17 cellular contexts compared by ENCODE assay signal in the genomic region with DNA sequence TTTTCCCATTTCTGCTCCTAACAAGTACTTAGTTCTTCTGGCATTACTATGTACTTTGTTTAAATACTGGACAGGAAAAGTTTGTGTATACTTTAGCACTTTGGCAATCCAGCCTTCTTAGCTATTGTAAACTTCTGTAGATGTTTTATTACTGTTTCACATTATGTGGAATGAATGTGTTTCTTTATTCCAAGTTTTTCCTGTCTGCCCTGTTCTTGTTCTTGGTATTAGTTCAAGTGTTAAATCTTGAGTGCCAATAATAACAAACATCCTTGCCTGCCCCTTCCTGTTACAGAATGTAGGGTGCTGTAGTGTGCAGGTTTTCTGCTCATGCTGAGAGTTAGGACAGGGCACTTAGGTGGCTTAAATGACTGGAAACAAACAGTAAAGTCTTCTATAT. TPM values are rescaled to one million over a fixed set of nuclear protein-coding genes. Genes with fewer than 3 reads are reported as not detected.
A peak's percentile ranks its signal among the peaks of the same experiment; 100 is the strongest.
DNase-seq lines count a peak whose midpoint lies in the region; ATAC-seq and TF ChIP-seq lines count a peak whose summit lies in the region.
"Had no signal": no experiment of that assay in that cellular context is flagged by ENCODE, and none has a peak within 500 bp of the region (broad histone marks: within the 10 kb centered on the region; RNA-seq: fewer than 3 reads in every experiment).

No MANE protein-coding gene starts in this region.

- CTCF ChIA-PET in activated CD8-positive, alpha-beta T cell treated with anti-CD3 and anti-CD28 coated beads, Interleukin-2, amount 10 ng/mL, durations not matched to agents 7 days and 5 days (lab: Charles Lee) = no interaction called here

- DNase-seq in H4 (ENCODE audit: low spot score) (peak; percentile 47), breast epithelium (ENCODE audit: low spot score in 2 of 2) (no peak), fibroblast of villous mesenchyme (ENCODE audit: low read depth) (peak; percentile 65), osteoblast (ENCODE audit: insufficient read length, low spot score, missing footprints) (no peak), NCI-H446 treated with DMSO at 0.1 percent for 48 hours (lab: John Stamatoyannopoulos, UW) (no peak), middle frontal gyrus (ENCODE audit: extremely low spot score, low spot score) (no peak), vagina (ENCODE audit: extremely low spot score in 2 of 2) (no peak)
- DNase-seq in activated CD8-positive, alpha-beta T cell treated with anti-CD3 and anti-CD28 coated beads, Interleukin-2, amount 10 ng/mL, durations not matched to agents 7 days and 5 days = no peak
- DNase-seq: EL; midbrain; NCI-H187; NCI-H69; Peyer's patch; stimulated activated naive B cell treated with anti-CD40 and anti-IgM and Interleukin-4, amounts not matched to agents 10 μg/mL and 1 μg/mL and 100 μg/mL, for 72 hours had no signal

- POLR2A ChIA-PET in activated CD8-positive, alpha-beta T cell treated with anti-CD3 and anti-CD28 coated beads, Interleukin-2, amount 10 ng/mL, durations not matched to agents 7 days and 5 days (lab: Charles Lee) = interaction anchor here (0.5 kb wide), 1 partner anchor 880 kb away, joined by 3 read pairs; no protein-coding TSS in a partner anchor

- peaks cover 2% of the 10 kb centered on the region for H4K20me1 ChIP-seq in osteoblast (ENCODE audit: insufficient read depth, low read length)

- H3K27ac ChIP-seq in breast epithelium (peak overlapping the region; percentile 5 to 39), osteoblast (ENCODE audit: low read depth, low read length) (no peak overlapping the region), vagina (no peak overlapping the region)
- H3K27ac ChIP-seq: Peyer's patch had no signal

- H3K4me3 ChIP-seq in breast epithelium (no peak overlapping the region), fibroblast of villous mesenchyme (ENCODE audit: low read depth, low read length) (no peak overlapping the region), osteoblast (ENCODE audit: insufficient read depth, low read length) (no peak overlapping the region), vagina (no peak overlapping the region)
- H3K4me3 ChIP-seq: Peyer's patch had no signal

- H3K27ac Mint-ChIP-seq in activated CD8-positive, alpha-beta T cell treated with anti-CD3 and anti-CD28 coated beads, Interleukin-2, amount 10 ng/mL, durations not matched to agents 7 days and 5 days = no peak overlapping the region
- H3K27ac Mint-ChIP-seq: dendritic cell treated with granulocyte-macrophage colony-stimulating factor and Interleukin-4, amounts not matched to agents 40 ng/mL and 50 ng/mL, for 4 days; stimulated activated naive B cell treated with anti-CD40 and anti-IgM and Interleukin-4, amounts not matched to agents 10 μg/mL and 1 μg/mL and 100 μg/mL, for 72 hours had no signal

- H3K4me3 Mint-ChIP-seq in activated CD8-positive, alpha-beta T cell treated with anti-CD3 and anti-CD28 coated beads, Interleukin-2, amount 10 ng/mL, durations not matched to agents 7 days and 5 days = no peak overlapping the region
- H3K4me3 Mint-ChIP-seq: dendritic cell treated with granulocyte-macrophage colony-stimulating factor and Interleukin-4, amounts not matched to agents 40 ng/mL and 50 ng/mL, for 4 days; stimulated activated naive B cell treated with anti-CD40 and anti-IgM and Interleukin-4, amounts not matched to agents 10 μg/mL and 1 μg/mL and 100 μg/mL, for 72 hours had no signal

- no peaks in the 10 kb centered on the region for H3K27me3 ChIP-seq in breast epithelium
- H3K27me3 ChIP-seq in osteoblast (ENCODE audit: insufficient read depth, low read length) = no peaks in the 10 kb centered on the region
- no peaks in the 10 kb centered on the region for H3K27me3 ChIP-seq in vagina
- H3K27me3 ChIP-seq: Peyer's patch had no signal

- H3K4me1 Mint-ChIP-seq in activated CD8-positive, alpha-beta T cell treated with anti-CD3 and anti-CD28 coated beads, Interleukin-2, amount 10 ng/mL, durations not matched to agents 7 days and 5 days (ENCODE audit: low read depth) = no peaks in the 10 kb centered on the region
- H3K4me1 Mint-ChIP-seq: stimulated activated naive B cell treated with anti-CD40 and anti-IgM and Interleukin-4, amounts not matched to agents 10 μg/mL and 1 μg/mL and 100 μg/mL, for 72 hours had no signal

- no peaks in the 10 kb centered on the region for H3K36me3 Mint-ChIP-seq in activated CD8-positive, alpha-beta T cell treated with anti-CD3 and anti-CD28 coated beads, Interleukin-2, amount 10 ng/mL, durations not matched to agents 7 days and 5 days (ENCODE audit: low read depth)
- H3K36me3 Mint-ChIP-seq: stimulated activated naive B cell treated with anti-CD40 and anti-IgM and Interleukin-4, amounts not matched to agents 10 μg/mL and 1 μg/mL and 100 μg/mL, for 72 hours had no signal

- H3K4me1 ChIP-seq in breast epithelium = peaks cover 0 to 5% of the 10 kb centered on the region in 2 donors
- peaks cover 33% of the 10 kb centered on the region for H3K4me1 ChIP-seq in osteoblast (ENCODE audit: insufficient read depth, low read length)
- peaks cover 18% of the 10 kb centered on the region for H3K4me1 ChIP-seq in vagina
- H3K4me1 ChIP-seq: Peyer's patch had no signal

- TF ChIP-seq POLR2A in breast epithelium (IDR thresholded peaks at IDR 0.05) (no peak), vagina (IDR thresholded peaks at IDR 0.05) (no peak)

- no peak for ATAC-seq in activated CD8-positive, alpha-beta T cell treated with anti-CD3 and anti-CD28 coated beads, Interleukin-2, amount 10 ng/mL, durations not matched to agents 7 days and 5 days
- ATAC-seq: stimulated activated naive B cell treated with anti-CD40 and anti-IgM and Interleukin-4, amounts not matched to agents 10 μg/mL and 1 μg/mL and 100 μg/mL, for 72 hours had no signal

- no peak overlapping the region for H2AFZ ChIP-seq in osteoblast (ENCODE audit: low read length)

- H3K9me3 ChIP-seq in breast epithelium (no peaks in the 10 kb centered on the region), osteoblast (ENCODE audit: low read depth, low read length) (no peaks in the 10 kb centered on the region), vagina (no peaks in the 10 kb centered on the region)
- H3K9me3 ChIP-seq: Peyer's patch had no signal

- H3K9me3 Mint-ChIP-seq in activated CD8-positive, alpha-beta T cell treated with anti-CD3 and anti-CD28 coated beads, Interleukin-2, amount 10 ng/mL, durations not matched to agents 7 days and 5 days (ENCODE audit: insufficient read depth) = no peaks in the 10 kb centered on the region
- H3K9me3 Mint-ChIP-seq: dendritic cell treated with granulocyte-macrophage colony-stimulating factor and Interleukin-4, amounts not matched to agents 40 ng/mL and 50 ng/mL, for 4 days; stimulated activated naive B cell treated with anti-CD40 and anti-IgM and Interleukin-4, amounts not matched to agents 10 μg/mL and 1 μg/mL and 100 μg/mL, for 72 hours had no signal

- intact Hi-C loops in breast epithelium (cut with DNase I; ENCODE audit: low total_unique reads) = loop anchor here (10.0 kb wide), 1 partner anchor 756 kb away; no protein-coding TSS in a partner anchor
- intact Hi-C loops in vagina (cut with DNase I) = no loop called here

- no peak for TF ChIP-seq CTCF in breast epithelium (IDR thresholded peaks at IDR 0.05)
- TF ChIP-seq CTCF in fibroblast of villous mesenchyme (IDR thresholded peaks at IDR 0.05; ENCODE audit: insufficient read depth, low read depth, low read length) = no peak
- no peak for TF ChIP-seq CTCF in osteoblast (IDR thresholded peaks at IDR 0.05; ENCODE audit: extremely low read depth, low read depth, low read length)
- TF ChIP-seq CTCF in vagina (IDR thresholded peaks at IDR 0.05) = no peak

- H3K36me3 ChIP-seq in breast epithelium (no peaks in the 10 kb centered on the region), osteoblast (ENCODE audit: insufficient read depth, low read length) (no peaks in the 10 kb centered on the region), vagina (no peaks in the 10 kb centered on the region)
- H3K36me3 ChIP-seq: Peyer's patch had no signal

- peak overlapping the region; percentile 11 for H3K4me2 ChIP-seq in osteoblast (ENCODE audit: insufficient read depth, low read length)

- H3K27me3 Mint-ChIP-seq in activated CD8-positive, alpha-beta T cell treated with anti-CD3 and anti-CD28 coated beads, Interleukin-2, amount 10 ng/mL, durations not matched to agents 7 days and 5 days (ENCODE audit: low read depth) = peaks cover 2% of the 10 kb centered on the region
- H3K27me3 Mint-ChIP-seq: dendritic cell treated with granulocyte-macrophage colony-stimulating factor and Interleukin-4, amounts not matched to agents 40 ng/mL and 50 ng/mL, for 4 days; stimulated activated naive B cell treated with anti-CD40 and anti-IgM and Interleukin-4, amounts not matched to agents 10 μg/mL and 1 μg/mL and 100 μg/mL, for 72 hours had no signal

- H3K79me2 ChIP-seq in osteoblast (ENCODE audit: insufficient read depth, low read length) = no peaks in the 10 kb centered on the region

RNA-seq across cellular contexts. Expression of gene CAPNS2, which starts 7.3 kb away (rescaled TPM):
- total RNA-seq in H4 (2014; rRNA removed; shearing (Covaris generic)) = not detected in 2 replicates
- 1 to 10 TPM in 1 of 3 donors, under 1 TPM in 2; 0.66 to 1.0 (median 0.96) TPM for total RNA-seq in breast epithelium
- total RNA-seq in fibroblast of villous mesenchyme = 1.3 and 2.6 TPM in 2 replicates
- total RNA-seq in osteoblast = 1.1 and 2.1 TPM in 2 replicates
- not detected for total RNA-seq in activated CD8-positive, alpha-beta T cell treated with anti-CD3 and anti-CD28 coated beads, Interleukin-2, amount 10 ng/mL, durations not matched to agents 7 days and 5 days
- 33.9 TPM for total RNA-seq in vagina
- total RNA-seq: frontal cortex, LHCN-M2 had no signal

RNA-seq across cellular contexts. Expression of gene LPCAT2, which starts 50.4 kb away (rescaled TPM):
- 10.0 and 11.7 TPM in 2 replicates for total RNA-seq in H4 (2014; rRNA removed; shearing (Covaris generic))
- 10 to 100 TPM; 12.3 to 35.9 (median 24.3) TPM for total RNA-seq in breast epithelium
- total RNA-seq in fibroblast of villous mesenchyme = 47.7 and 54.8 TPM in 2 replicates
- total RNA-seq in osteoblast = 19.4 and 23.5 TPM in 2 replicates
- under 1 TPM in 1 of 2 experiments, not detected in 1; 0.37 TPM for total RNA-seq in activated CD8-positive, alpha-beta T cell treated with anti-CD3 and anti-CD28 coated beads, Interleukin-2, amount 10 ng/mL, durations not matched to agents 7 days and 5 days
- total RNA-seq in vagina = 11.3 TPM

Comparison
In these comparisons a context has a peak if more than half of its experiments do, and no peak if none do; other contexts are left out.
1. DNase-seq: peak in H4 (single experiment) and fibroblast of villous mesenchyme (single experiment); none in breast epithelium (0 of 2), osteoblast (single experiment), NCI-H446 treated with DMSO at 0.1 percent for 48 hours (single experiment), activated CD8-positive, alpha-beta T cell treated with anti-CD3 and anti-CD28 coated beads, Interleukin-2, amount 10 ng/mL, durations not matched to agents 7 days and 5 days (single experiment), middle frontal gyrus (single experiment) and vagina (0 of 2).
2. H3K27ac ChIP-seq: peak in breast epithelium (2 of 2); none in osteoblast (single experiment) and vagina (single experiment).